9 cellular contexts compared by ENCODE assay signal in genomic region chr20:32792316-32792715, GRCh38. TPM values are rescaled to one million over a fixed set of nuclear protein-coding genes. Genes with fewer than 3 reads are reported as not detected.
DNase-seq lines count a peak whose midpoint lies in the region; ATAC-seq and TF ChIP-seq lines count a peak whose summit lies in the region.
"Had no signal": no experiment of that assay in that cellular context is flagged by ENCODE, and none has a peak within 500 bp of the region (broad histone marks: within the 10 kb centered on the region; RNA-seq: fewer than 3 reads in every experiment).

No MANE protein-coding gene starts in this region.

- intact Hi-C loops in mammary epithelial cell (cut with micrococcal nuclease), result loop anchor here (5.0 kb wide), 1 partner anchor 420 kb away; no protein-coding TSS in a partner anchor
- intact Hi-C loops in MCF 10A (cut with micrococcal nuclease), result loop anchor here (5.0 kb wide), 1 partner anchor 420 kb away; no protein-coding TSS in a partner anchor
- intact Hi-C loops in PC-9 (cut with micrococcal nuclease; ENCODE audit: unreplicated experiment), result loop anchor here (5.0 kb wide), 1 partner anchor 500 kb away; no protein-coding TSS in a partner anchor

- CTCF ChIA-PET in mammary epithelial cell (lab: Charles Lee; ENCODE audit: low non-redundant PET) (interaction anchor here (1.2 kb wide), 1 partner anchor 28 kb away, joined by 4 read pairs; the partner anchor contains the start of gene MAPRE1), MCF 10A (lab: Yijun Ruan, JAX) (interaction anchor here (0.6 to 2.0 kb wide), 10 partner anchors 14 to 507 kb away, joined by 3 to 21 read pairs (median 4); no protein-coding TSS in a partner anchor), PC-9 (lab: Charles Lee) (interaction anchor here (0.6 kb wide), 2 partner anchors 14 to 154 kb away, joined by 3 to 4 read pairs; no protein-coding TSS in a partner anchor)

- H3K27ac ChIP-seq in mammary epithelial cell (ENCODE audit: insufficient read depth, low read depth, low read length) (peak overlapping the region; percentile 8), PC-9 (no peak overlapping the region)
- H3K27ac ChIP-seq: VCaP had no signal

- ATAC-seq in HG03457 (IDR thresholded peaks at IDR 0.05; ENCODE audit: unreplicated experiment), result peak; percentile 57
- ATAC-seq in GM21526 (IDR thresholded peaks at IDR 0.05; ENCODE audit: low FRiP score, unreplicated experiment), result no peak

- no peaks in the 10 kb centered on the region for H3K9me2 ChIP-seq in PC-9 (ENCODE audit: insufficient read depth)

- no peaks in the 10 kb centered on the region for H3K9me3 Mint-ChIP-seq in MCF 10A (ENCODE audit: unreplicated experiment)

- no peaks in the 10 kb centered on the region for H3K27me3 Mint-ChIP-seq in MCF 10A (ENCODE audit: insufficient read depth, unreplicated experiment)

- no peaks in the 10 kb centered on the region for H3K27me3 ChIP-seq in mammary epithelial cell (ENCODE audit: insufficient read depth, low read length)
- H3K27me3 ChIP-seq in PC-9 (ENCODE audit: insufficient read depth, low read depth), result no peaks in the 10 kb centered on the region

- no peak overlapping the region for H3K4me3 Mint-ChIP-seq in MCF 10A (ENCODE audit: unreplicated experiment)

- no peak overlapping the region for H3K9ac ChIP-seq in mammary epithelial cell (ENCODE audit: insufficient read depth, low read length)

- H3K4me1 Mint-ChIP-seq in MCF 10A (ENCODE audit: insufficient read depth, unreplicated experiment), result no peaks in the 10 kb centered on the region

- H3K9me3 ChIP-seq in mammary epithelial cell (replicated peaks; ENCODE audit: insufficient read depth, low read length) (no peaks in the 10 kb centered on the region), PC-9 (ENCODE audit: insufficient read depth, low read depth) (no peaks in the 10 kb centered on the region)

- peaks cover 6% of the 10 kb centered on the region for H3K36me3 Mint-ChIP-seq in MCF 10A (ENCODE audit: insufficient read depth, unreplicated experiment)

- H3K4me1 ChIP-seq in mammary epithelial cell (ENCODE audit: insufficient read depth, low read length), result peaks cover 36% of the 10 kb centered on the region
- no peaks in the 10 kb centered on the region for H3K4me1 ChIP-seq in PC-9 (replicated peaks; ENCODE audit: insufficient read depth)

- in situ Hi-C loops in mammary epithelial cell (cut with MboI; ENCODE audit: low sequenced_read_pairs in 2 of 2), result loop anchor here (10.0 to 25.0 kb wide), 3 partner anchors 145 to 295 kb away; partner anchors contain the start of gene BPIFB4 (in 1 of the 2)

- POLR2A ChIA-PET in MCF 10A (lab: Yijun Ruan, JAX), result interaction anchor here (1.1 kb wide), 1 partner anchor 16 kb away, joined by 3 read pairs; no protein-coding TSS in a partner anchor
- POLR2A ChIA-PET in PC-9 (lab: Charles Lee; ENCODE audit: unreplicated experiment), result interaction anchor here (0.6 kb wide), 1 partner anchor 28 kb away, joined by 3 read pairs; the partner anchor contains the start of gene MAPRE1

- H3K36me3 ChIP-seq in mammary epithelial cell (ENCODE audit: insufficient read depth, low read length), result no peaks in the 10 kb centered on the region
- H3K36me3 ChIP-seq in PC-9 (ENCODE audit: low read depth), result no peaks in the 10 kb centered on the region

- no peaks in the 10 kb centered on the region for H3F3A ChIP-seq in PC-9 (ENCODE audit: insufficient read depth, low read depth)

- H3K4me3 ChIP-seq in mammary epithelial cell (replicated peaks in 1 of 3; ENCODE audit: insufficient read depth in 1 of 3, low read depth in 2 of 3, low read length in 3 of 3), result no peak overlapping the region
- no peak overlapping the region for H3K4me3 ChIP-seq in PC-9

- H3K27ac Mint-ChIP-seq in MCF 10A (ENCODE audit: low read depth, unreplicated experiment), result no peak overlapping the region

- dilution Hi-C loops in mammary epithelial cell (cut with HindIII; ENCODE audit: low sequenced_read_pairs), result no loop called here

- DNase-seq in mammary epithelial cell, result peak; percentile 80
- DNase-seq in MCF 10A (ENCODE audit: unreplicated experiment), result no peak
- DNase-seq in activated naive CD4-positive, alpha-beta T cell treated with anti-CD3 and anti-CD28 coated beads, Interleukin-2, amount 50 U/mL, for 16 hours, result peak; percentile 28
- DNase-seq in retina, result peak; percentile 57
- DNase-seq in HPDE6-E6E7 (ENCODE audit: extremely low spot score), result no peak
- no peak for DNase-seq in PC-9

- H3K79me2 ChIP-seq in mammary epithelial cell (ENCODE audit: insufficient read depth, low read length) (no peaks in the 10 kb centered on the region), PC-9 (ENCODE audit: low read depth) (no peaks in the 10 kb centered on the region)

- H2AFZ ChIP-seq in mammary epithelial cell (ENCODE audit: low read depth, low read length) (peak overlapping the region; percentile 6), PC-9 (no peak overlapping the region)

- TF ChIP-seq CTCF in mammary epithelial cell (conservative IDR thresholded peaks at IDR 0.05 in 1 of 2, IDR thresholded peaks at IDR 0.05 in 1 of 2; ENCODE audit: extremely low read depth in 1 of 2, insufficient read depth in 1 of 2, low read depth in 1 of 2, low read length in 2 of 2) (no peak), MCF 10A (IDR thresholded peaks at IDR 0.05; ENCODE audit: unreplicated experiment) (no peak), PC-9 (conservative IDR thresholded peaks at IDR 0.05) (no peak)

- BruUV-seq in mammary epithelial cell (replicated peaks; lab: Mats Ljungman, UMichigan), result no TSS peak
- no TSS peak for BruUV-seq in MCF 10A (replicated peaks; lab: Mats Ljungman, UMichigan)
- no TSS peak for BruUV-seq in PC-9 (replicated peaks; lab: Mats Ljungman, UMichigan)

- H4K20me1 ChIP-seq in mammary epithelial cell (ENCODE audit: insufficient read depth, low read length) (no peaks in the 10 kb centered on the region), PC-9 (ENCODE audit: insufficient read depth) (no peaks in the 10 kb centered on the region)

- H3K4me2 ChIP-seq in mammary epithelial cell (ENCODE audit: insufficient read depth, low read depth, low read length) (peak overlapping the region; percentile 33), PC-9 (no peak overlapping the region)

- WGBS in mammary epithelial cell (ENCODE audit: low coverage, missing lambda C conversion rate), result 14% methylated on average over 2 of the region's 3 CpGs

RNA-seq across cellular contexts. Expression of gene MAPRE1, which starts 27.4 kb away (rescaled TPM):
- total RNA-seq in mammary epithelial cell, result 100 to 1,000 TPM; 114 to 123 TPM
- polyA plus RNA-seq in mammary epithelial cell, result 72.7 TPM
- 75.8 TPM for polyA minus RNA-seq in mammary epithelial cell
- total RNA-seq in MCF 10A (2022), result 94.9 and 117 TPM in 2 replicates
- 113 and 154 TPM in 2 replicates for total RNA-seq in PC-9 (2021)

RNA-seq across cellular contexts. Expression of gene DNMT3B, which starts 30.1 kb away (rescaled TPM):
- total RNA-seq in mammary epithelial cell (1 to 10 TPM; 1.2 to 2.0 TPM), MCF 10A (2022) (1.3 and 2.0 TPM in 2 replicates), PC-9 (2021) (5.7 and 8.0 TPM in 2 replicates)
- 0.63 TPM for polyA plus RNA-seq in mammary epithelial cell
- not detected for polyA minus RNA-seq in mammary epithelial cell

RNA-seq across cellular contexts. Expression of gene COMMD7, which starts 49.0 kb away (rescaled TPM):
- 10 to 100 TPM; 29.4 to 29.5 TPM for total RNA-seq in mammary epithelial cell
- 28.8 TPM for polyA plus RNA-seq in mammary epithelial cell
- 5.2 TPM for polyA minus RNA-seq in mammary epithelial cell
- total RNA-seq in MCF 10A (2022), result 24.1 and 28.3 TPM in 2 replicates
- 42.3 and 43.0 TPM in 2 replicates for total RNA-seq in PC-9 (2021)

Comparison
In these comparisons a context has a peak if more than half of its experiments do, and no peak if none do; other contexts are left out.
1. DNase-seq: peak in mammary epithelial cell (single experiment), activated naive CD4-positive, alpha-beta T cell treated with anti-CD3 and anti-CD28 coated beads, Interleukin-2, amount 50 U/mL, for 16 hours (single experiment) and retina (single experiment); none in MCF 10A (single experiment), HPDE6-E6E7 (single experiment) and PC-9 (0 of 2).